In genomic region chr7:114629762-114630161, GRCh38 we compare ENCODE assay signal across 2 cellular contexts.
TF ChIP-seq lines count a peak whose summit lies in the region.

No MANE protein-coding gene starts in this region.

TF ChIP-seq in GM23338, 12 proteins besides CTCF, POLR2A, EP300 and RAD21:
- no peak for TF ChIP-seq REST (IDR thresholded peaks at IDR 0.05; ENCODE audit: unreplicated experiment)
TF ChIP-seq in GM23338: peak in this region for 0.

TF ChIP-seq in H1, 55 proteins besides CTCF, POLR2A, EP300 and RAD21:
- TF ChIP-seq E2F6 (IDR thresholded peaks at IDR 0.05) (no peak), TAF1 (IDR thresholded peaks at IDR 0.05; ENCODE audit: low read depth, low read length) (no peak), KDM5A (IDR thresholded peaks at IDR 0.05; ENCODE audit: low read length) (no peak), CHD7 (IDR thresholded peaks at IDR 0.05; ENCODE audit: insufficient replicate concordance, low read length) (no peak), BCL11A (IDR thresholded peaks at IDR 0.05; ENCODE audit: low read depth in 2 of 2, low read length in 2 of 2) (no peak), CEBPB (IDR thresholded peaks at IDR 0.05; ENCODE audit: low read depth, low read length) (no peak), FOSL1 (IDR thresholded peaks at IDR 0.05; ENCODE audit: insufficient read depth, low read depth, low read length) (no peak), ZNF274 (IDR thresholded peaks at IDR 0.05; ENCODE audit: borderline replicate concordance, extremely low read depth, low read length) (no peak), MAX (IDR thresholded peaks at IDR 0.05) (no peak), RXRA (IDR thresholded peaks at IDR 0.05; ENCODE audit: insufficient read depth, low read depth, low read length) (no peak), SP4 (IDR thresholded peaks at IDR 0.05; ENCODE audit: low read length) (no peak), CHD2 (IDR thresholded peaks at IDR 0.05; ENCODE audit: low read length) (no peak), CTBP2 (IDR thresholded peaks at IDR 0.05; ENCODE audit: borderline replicate concordance, insufficient read depth, insufficient read length, low read length) (no peak), SAP30 (IDR thresholded peaks at IDR 0.05; ENCODE audit: insufficient read depth, insufficient replicate concordance, low read length) (no peak), NRF1 (IDR thresholded peaks at IDR 0.05; ENCODE audit: low read depth, low read length) (no peak), ATF2 (IDR thresholded peaks at IDR 0.05; ENCODE audit: low read length) (no peak), POU5F1 (IDR thresholded peaks at IDR 0.05; ENCODE audit: low read depth, low read length) (no peak), EGR1 (IDR thresholded peaks at IDR 0.05; ENCODE audit: borderline replicate concordance, low read depth, low read length) (no peak), ASH2L (IDR thresholded peaks at IDR 0.05; ENCODE audit: low read length) (no peak), CREB1 (IDR thresholded peaks at IDR 0.05) (no peak)
TF ChIP-seq in H1: peak in this region for 0.
